ENCODE assay signal across 17 cellular contexts in the genomic region with DNA sequence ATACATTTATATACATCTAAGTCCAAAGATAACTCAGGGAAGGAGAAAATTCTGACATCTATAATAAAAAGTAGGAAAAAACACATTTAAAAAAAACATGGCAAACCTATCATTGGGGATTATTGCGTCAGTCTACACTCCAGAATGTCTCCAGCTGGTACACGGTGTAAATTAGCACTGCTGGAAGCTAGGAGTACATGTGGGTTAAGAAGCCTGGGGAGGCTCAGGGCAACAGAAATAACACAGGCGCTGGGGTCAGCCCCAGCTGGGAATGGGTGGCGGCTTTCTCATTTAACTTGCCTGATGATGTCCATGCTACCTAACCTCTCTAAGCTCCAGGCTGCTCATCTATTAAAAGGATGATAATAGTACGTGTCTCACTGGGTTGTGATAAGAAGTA.
"Had no signal": no experiment of that assay in that cellular context is flagged by ENCODE, and none has a peak within 500 bp of the region (broad histone marks: within the 10 kb centered on the region; RNA-seq: fewer than 3 reads in every experiment).

No MANE protein-coding gene starts in this region.

- H3K4me1 ChIP-seq: tibial artery, uterus had no signal

- DNase-seq: activated CD4-positive, alpha-beta memory T cell treated with anti-CD3 and anti-CD28 coated beads for 36 hours; activated effector memory CD4-positive, alpha-beta T cell treated with Interleukin-2 at 50 U/mL for 16 hours; activated T-cell treated with anti-CD3 and anti-CD28 coated beads, Interleukin-2, amount 50 U/mL, for 4 hours; amniotic stem cell; colonic mucosa; hippocampal formation; midbrain; ovary; stimulated activated naive B cell treated with anti-CD40 and anti-IgM and Interleukin-4, amounts not matched to agents 10 μg/mL and 1 μg/mL and 100 μg/mL, for 72 hours; T-helper 17 cell; tibial artery; uterus; WERI-Rb-1 had no signal

- H3K4me3 ChIP-seq: colonic mucosa, esophagus muscularis mucosa, ovary, tibial artery, uterus had no signal

- ATAC-seq: activated naive CD4-positive, alpha-beta T cell treated with anti-CD3 and anti-CD28 coated beads, Interleukin-2, amount 50 U/mL, for 72 hours; activated T-cell treated with anti-CD3 and anti-CD28 coated beads, Interleukin-2, amount 50 U/mL, for 4 hours; sciatic nerve; stimulated activated naive B cell treated with anti-CD40 and anti-IgM and Interleukin-4, amounts not matched to agents 10 μg/mL and 1 μg/mL and 100 μg/mL, for 72 hours; T-helper 17 cell had no signal

- H3K27me3 ChIP-seq: colonic mucosa, esophagus muscularis mucosa, ovary, uterus had no signal

- H3K36me3 ChIP-seq: colonic mucosa, esophagus muscularis mucosa, ovary, tibial artery, uterus, WERI-Rb-1 had no signal

- FAIRE-seq: keratinocyte had no signal

- H3K9me3 ChIP-seq: colonic mucosa, esophagus muscularis mucosa, ovary, tibial artery, uterus had no signal

- H3K27ac ChIP-seq: ovary, tibial artery, WERI-Rb-1 had no signal
